Comparison of ENCODE assay signal across 25 cellular contexts in the genomic region with DNA sequence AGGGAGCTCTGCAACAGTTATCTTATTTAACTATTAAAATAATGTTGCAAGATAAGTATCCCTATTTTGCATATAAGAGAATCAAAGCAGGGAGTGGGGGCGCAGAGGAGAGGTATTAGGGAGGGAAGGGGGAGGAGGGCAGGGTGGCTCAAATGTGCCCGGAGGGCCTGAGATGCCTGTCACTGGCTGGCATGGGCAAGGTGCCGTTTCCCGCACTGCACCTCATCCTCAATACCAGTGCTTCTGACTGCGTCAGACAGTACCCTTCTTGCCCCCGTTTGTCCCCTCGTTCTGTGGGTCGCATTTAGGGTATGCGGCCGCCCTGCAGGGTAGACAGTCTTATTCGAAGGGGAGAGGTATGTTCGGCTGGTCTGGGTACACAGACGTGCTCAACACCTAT.
"Had no signal": no experiment of that assay in that cellular context is flagged by ENCODE, and none has a peak within 500 bp of the region (broad histone marks: within the 10 kb centered on the region; RNA-seq: fewer than 3 reads in every experiment).

No MANE protein-coding gene starts in this region.

- H3K27ac ChIP-seq: KMS-11, PC-9, SJSA1 had no signal

- H3K9me3 ChIP-seq: SJSA1, SK-N-SH had no signal

- H3K36me3 ChIP-seq: SJSA1 had no signal

- H3K27me3 ChIP-seq: SJSA1 had no signal

- DNase-seq: Karpas-422, KBM-7, MM.1S, MV-4-11, NCI-H1092, NCI-H1105, NCI-H1417 treated with DMSO at 0.1 percent for 48 hours, NCI-H1694 treated with DMSO at 0.1 percent for 48 hours, NCI-H187 treated with DMSO at 0.1 percent for 48 hours, NCI-H2029, NCI-H2081, NCI-H2171 treated with DMSO at 0.1 percent for 48 hours, NCI-H2227 treated with DMSO at 0.1 percent for 48 hours, NCI-H345, NCI-H446, NCI-H510A treated with DMSO at 0.1 percent for 48 hours, NCI-H524 treated with DMSO at 0.1 percent for 48 hours, NCI-H774, PC-9, Right ventricle myocardium superior, RPMI8226, SHP77 treated with DMSO at 0.1 percent for 48 hours, SK-N-SH had no signal

- H3K9ac ChIP-seq: KMS-11, SK-N-SH had no signal

- H3K4me2 ChIP-seq: KMS-11, PC-9, SK-N-SH had no signal

- H3K4me1 ChIP-seq: SJSA1 had no signal

- H3K4me3 ChIP-seq: PC-9, SJSA1 had no signal
